In the genomic region with DNA sequence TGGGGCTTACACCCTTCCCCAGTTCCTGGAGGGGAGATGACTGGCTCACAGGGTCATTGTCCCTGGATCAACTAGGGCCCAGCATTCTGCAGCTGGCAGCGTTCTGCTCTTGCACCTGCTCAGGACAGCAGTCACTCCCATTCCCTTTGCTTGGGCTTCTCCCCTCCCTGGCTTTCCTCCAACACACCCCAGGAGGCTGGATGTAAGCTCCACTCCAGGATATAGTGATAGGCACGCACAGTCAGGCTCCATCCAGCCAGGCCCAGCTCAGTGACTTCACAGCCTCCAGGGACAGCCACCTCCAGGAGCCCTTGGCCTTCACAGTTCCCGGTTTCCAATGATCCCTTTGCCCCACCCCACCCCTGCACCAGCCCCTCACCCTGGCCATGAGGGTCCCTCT, we compare ENCODE assay signal across 16 cellular contexts. TPM values are rescaled to one million over a fixed set of nuclear protein-coding genes. Genes with fewer than 3 reads are reported as not detected.
DNase-seq lines count a peak whose midpoint lies in the region; ATAC-seq and TF ChIP-seq lines count a peak whose summit lies in the region.
"Had no signal": no experiment of that assay in that cellular context is flagged by ENCODE, and none has a peak within 500 bp of the region (broad histone marks: within the 10 kb centered on the region; RNA-seq: fewer than 3 reads in every experiment).

No MANE protein-coding gene starts in this region.

- H3K9me3 Mint-ChIP-seq in stimulated activated naive CD8-positive, alpha-beta T cell treated with anti-CD3 and anti-CD28 coated beads, Interleukin-15, amount 100 ng/mL, for 72 hours, result no peaks in the 10 kb centered on the region
- no peaks in the 10 kb centered on the region for H3K9me3 Mint-ChIP-seq in dendritic cell treated with granulocyte-macrophage colony-stimulating factor and Interleukin-4, amounts not matched to agents 40 ng/mL and 50 ng/mL, for 4 days
- H3K9me3 Mint-ChIP-seq: activated naive CD4-positive, alpha-beta T cell treated with anti-CD3 and anti-CD28 coated beads, Interleukin-2, amount 10 ng/mL, durations not matched to agents 7 days and 5 days; T-helper 1 cell treated with Interleukin-12 subunit alpha and Interleukin-12 subunit beta and Interleukin-4 antibody, amounts not matched to agents 30 μg/mL and 1 μg/mL, for 36 hours had no signal

- no peak overlapping the region for H2BK15ac ChIP-seq in mesendoderm (replicated peaks; ENCODE audit: low read depth)

- no peaks in the 10 kb centered on the region for H3K27me3 ChIP-seq in tibial nerve
- no peaks in the 10 kb centered on the region for H3K27me3 ChIP-seq in mesendoderm (ENCODE audit: insufficient read depth, low read length, poor library complexity)
- H3K27me3 ChIP-seq: stomach had no signal

- H2BK120ac ChIP-seq in mesendoderm (ENCODE audit: low read depth, low read length), result no peak overlapping the region

- H3K4me2 ChIP-seq in mesendoderm (ENCODE audit: low read length), result no peak overlapping the region

- H4K5ac ChIP-seq in mesendoderm (ENCODE audit: low read length), result no peak overlapping the region

- intact Hi-C loops in dendritic cell treated with granulocyte-macrophage colony-stimulating factor and Interleukin-4, amounts not matched to agents 40 ng/mL and 50 ng/mL, for 4 days (cut with micrococcal nuclease), result no loop called here

- H3K36me3 Mint-ChIP-seq in dendritic cell treated with granulocyte-macrophage colony-stimulating factor and Interleukin-4, amounts not matched to agents 40 ng/mL and 50 ng/mL, for 4 days (ENCODE audit: low read depth), result peaks cover 25% of the 10 kb centered on the region

- H3K27me3 Mint-ChIP-seq in stimulated activated naive CD8-positive, alpha-beta T cell treated with anti-CD3 and anti-CD28 coated beads, Interleukin-15, amount 100 ng/mL, for 72 hours, result no peaks in the 10 kb centered on the region
- peaks cover 2% of the 10 kb centered on the region for H3K27me3 Mint-ChIP-seq in dendritic cell treated with granulocyte-macrophage colony-stimulating factor and Interleukin-4, amounts not matched to agents 40 ng/mL and 50 ng/mL, for 4 days
- H3K27me3 Mint-ChIP-seq: activated naive CD4-positive, alpha-beta T cell treated with anti-CD3 and anti-CD28 coated beads, Interleukin-2, amount 10 ng/mL, durations not matched to agents 7 days and 5 days had no signal

- no peaks in the 10 kb centered on the region for H3K9me3 ChIP-seq in tibial nerve
- H3K9me3 ChIP-seq: prostate gland, stomach had no signal

- H3K4me1 ChIP-seq in tibial nerve, result peaks cover 0 to 19% (median 12%) of the 10 kb centered on the region in 4 donors
- H3K4me1 ChIP-seq in mesendoderm (ENCODE audit: control insufficient read depth, low read depth, low read length), result no peaks in the 10 kb centered on the region

- H3K23ac ChIP-seq in mesendoderm (ENCODE audit: low read length), result no peak overlapping the region

- WGBS in tibial nerve, 2 donors, result 75 to 84% methylated on average over 3 of the region's 3 CpGs
- no CpG with 5 or more reads among the region's 3 CpGs for WGBS in mesendoderm (ENCODE audit: extremely low coverage, insufficient coverage, low lambda C conversion rate)

- TF ChIP-seq EP300 in tibial nerve (IDR thresholded peaks at IDR 0.05), result no peak

- no peaks in the 10 kb centered on the region for H3K79me1 ChIP-seq in mesendoderm (ENCODE audit: low read length)

- H3K56ac ChIP-seq in mesendoderm (ENCODE audit: low read length), result no peak overlapping the region

- H3K4me3 Mint-ChIP-seq in stimulated activated naive CD8-positive, alpha-beta T cell treated with anti-CD3 and anti-CD28 coated beads, Interleukin-15, amount 100 ng/mL, for 72 hours, result no peak overlapping the region
- H3K4me3 Mint-ChIP-seq in dendritic cell treated with granulocyte-macrophage colony-stimulating factor and Interleukin-4, amounts not matched to agents 40 ng/mL and 50 ng/mL, for 4 days, result no peak overlapping the region
- H3K4me3 Mint-ChIP-seq: T-helper 1 cell treated with Interleukin-12 subunit alpha and Interleukin-12 subunit beta and Interleukin-4 antibody, amounts not matched to agents 30 μg/mL and 1 μg/mL, for 36 hours had no signal

- no peak for ATAC-seq in stimulated activated naive CD8-positive, alpha-beta T cell treated with anti-CD3 and anti-CD28 coated beads, Interleukin-15, amount 100 ng/mL, for 72 hours
- ATAC-seq in stimulated activated naive CD8-positive, alpha-beta T cell treated with anti-CD3 and anti-CD28 coated beads, Interleukin-15, Interleukin-2, amounts not matched to agents 100 U/mL and 50 U/mL, for 24 hours, result no peak
- no peak for ATAC-seq in GM18873 (IDR thresholded peaks at IDR 0.05; ENCODE audit: low FRiP score, unreplicated experiment)

- H3K36me3 ChIP-seq in tibial nerve, result peaks cover 0 to 5% (median 0%) of the 10 kb centered on the region in 3 donors
- H3K36me3 ChIP-seq in mesendoderm (ENCODE audit: control insufficient read depth, insufficient read depth, low read length), result no peaks in the 10 kb centered on the region
- H3K36me3 ChIP-seq: prostate gland had no signal

- H3K4ac ChIP-seq in mesendoderm (ENCODE audit: low read depth, low read length), result no peak overlapping the region

- peaks cover 63% of the 10 kb centered on the region for H3K4me1 Mint-ChIP-seq in stimulated activated naive CD8-positive, alpha-beta T cell treated with anti-CD3 and anti-CD28 coated beads, Interleukin-15, amount 100 ng/mL, for 72 hours
- peaks cover 44% of the 10 kb centered on the region for H3K4me1 Mint-ChIP-seq in dendritic cell treated with granulocyte-macrophage colony-stimulating factor and Interleukin-4, amounts not matched to agents 40 ng/mL and 50 ng/mL, for 4 days (ENCODE audit: low read depth)

- no peak overlapping the region for H4K8ac ChIP-seq in mesendoderm (ENCODE audit: low read depth, low read length)

- no peak overlapping the region for H2BK5ac ChIP-seq in mesendoderm (ENCODE audit: low read length)

- no peak for DNase-seq in stimulated activated naive CD8-positive, alpha-beta T cell treated with anti-CD3 and anti-CD28 coated beads, Interleukin-15, amount 100 ng/mL, for 72 hours
- DNase-seq in stimulated activated naive CD8-positive, alpha-beta T cell treated with anti-CD3 and anti-CD28 coated beads, Interleukin-15, Interleukin-2, amounts not matched to agents 100 U/mL and 50 U/mL, for 24 hours, result no peak
- DNase-seq in NCI-H2107 treated with DMSO at 0.1 percent for 48 hours (lab: John Stamatoyannopoulos, UW; ENCODE audit: unreplicated experiment), result peak; percentile 84
- no peak for DNase-seq in tibial nerve (ENCODE audit: low spot score in 2 of 2)
- DNase-seq in mesendoderm, result no peak
- DNase-seq in GF-D8 (lab: John Stamatoyannopoulos, UW), result no peak
- DNase-seq: activated naive CD4-positive, alpha-beta T cell treated with anti-CD3 and anti-CD28 coated beads, Interleukin-2, amount 10 ng/mL, durations not matched to agents 7 days and 5 days; hippocampal formation; KG1; NK-92 treated with Interleukin-12 subunit alpha and Interleukin-12 subunit beta, amount 100 ng/mL, for 24 hours; stimulated activated CD4-positive, alpha-beta T cell treated with anti-CD3 and anti-CD28 coated beads, Interleukin-2, amount 100 ng/mL, for 48 hours had no signal

- TF ChIP-seq POLR2A in tibial nerve (IDR thresholded peaks at IDR 0.05), result no peak

- H3K18ac ChIP-seq in mesendoderm (ENCODE audit: low read length), result no peak overlapping the region

- no peak overlapping the region for H3K9ac ChIP-seq in mesendoderm (ENCODE audit: low read length)

- no peaks in the 10 kb centered on the region for H3K79me2 ChIP-seq in mesendoderm (ENCODE audit: control insufficient read depth, insufficient read depth, low read length)

- H3K4me3 ChIP-seq in tibial nerve (no peak overlapping the region), mesendoderm (ENCODE audit: low read length) (no peak overlapping the region)
- H3K4me3 ChIP-seq: prostate gland had no signal

- H3K27ac Mint-ChIP-seq in stimulated activated naive CD8-positive, alpha-beta T cell treated with anti-CD3 and anti-CD28 coated beads, Interleukin-15, amount 100 ng/mL, for 72 hours, result peak overlapping the region; percentile 40 to 71
- peak overlapping the region; percentile 10 for H3K27ac Mint-ChIP-seq in dendritic cell treated with granulocyte-macrophage colony-stimulating factor and Interleukin-4, amounts not matched to agents 40 ng/mL and 50 ng/mL, for 4 days

- H3K27ac ChIP-seq in tibial nerve (peak overlapping the region in 3 of 4 donors; percentile 48 to 80 (median 71)), mesendoderm (ENCODE audit: low read depth, low read length) (no peak overlapping the region)
- H3K27ac ChIP-seq: prostate gland had no signal

- no peak for TF ChIP-seq CTCF in tibial nerve (IDR thresholded peaks at IDR 0.05)

- H2AK5ac ChIP-seq in mesendoderm (ENCODE audit: low read length), result no peak overlapping the region

RNA-seq across cellular contexts. Expression of gene SPTBN5, which starts 1.9 kb away (rescaled TPM):
- total RNA-seq in tibial nerve, result 10 to 100 TPM; 16.5 to 34.5 (median 19.9) TPM
- polyA plus RNA-seq in mesendoderm (2013, experiment 1 of 2), result 0.13 TPM
- polyA plus RNA-seq in mesendoderm (2013, experiment 2 of 2), result 0.15 TPM

RNA-seq across cellular contexts. Expression of gene PLA2G4B, which starts 53.3 kb away (rescaled TPM):
- 1 to 10 TPM; 1.8 to 8.7 (median 4.5) TPM for total RNA-seq in tibial nerve
- polyA plus RNA-seq in mesendoderm (2013, experiment 1 of 2), result 4.7 TPM
- polyA plus RNA-seq in mesendoderm (2013, experiment 2 of 2), result 3.4 TPM
